In the genomic region with DNA sequence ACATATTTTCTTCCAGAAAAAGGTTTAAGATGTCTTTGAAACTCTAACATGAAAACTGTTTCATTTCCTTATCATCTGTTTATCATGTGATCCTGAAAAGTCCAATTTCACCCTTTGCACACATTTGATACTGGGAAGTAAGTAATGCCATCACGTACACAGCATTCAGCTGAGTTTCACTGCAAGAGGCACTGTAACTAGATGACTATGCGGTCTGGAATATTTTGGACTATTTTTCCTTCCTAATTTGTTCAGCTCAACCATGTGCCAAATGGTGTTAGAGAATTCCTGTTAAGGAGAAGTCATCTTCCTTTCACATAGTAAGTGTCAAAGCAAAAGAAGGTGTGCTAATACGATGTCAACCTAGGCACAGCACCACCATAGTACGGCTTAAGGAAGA, we compare ENCODE assay signal across 15 cellular contexts.
A peak's percentile ranks its signal among the peaks of the same experiment; 100 is the strongest.
DNase-seq lines count a peak whose midpoint lies in the region; ATAC-seq, FAIRE-seq and TF ChIP-seq lines count a peak whose summit lies in the region.
"Had no signal": no experiment of that assay in that cellular context is flagged by ENCODE, and none has a peak within 500 bp of the region (broad histone marks: within the 10 kb centered on the region; RNA-seq: fewer than 3 reads in every experiment).

No MANE protein-coding gene starts in this region.

- H2BK120ac ChIP-seq in H9 (ENCODE audit: low read depth, low read length, poor library complexity, severe bottlenecking) = no peak overlapping the region

- H3K18ac ChIP-seq in H9 (ENCODE audit: insufficient read length, low read depth, low read length) = no peak overlapping the region

- H3K23ac ChIP-seq in H9 (ENCODE audit: insufficient read length, low read depth, low read length) = no peak overlapping the region

- peaks cover 5% of the 10 kb centered on the region; the same call in 1 of the 2 replicates for H3K79me2 ChIP-seq in H9 (ENCODE audit: insufficient read depth, low read length)

- no peak overlapping the region for H4K8ac ChIP-seq in H9 (replicated peaks; ENCODE audit: insufficient read length, low read depth, low read length)

- H3K27me3 Mint-ChIP-seq in H9 (ENCODE audit: low read depth) (no peaks in the 10 kb centered on the region), WTC11 (ENCODE audit: low read depth) (no peaks in the 10 kb centered on the region), progenitor cell of endocrine pancreas (no peaks in the 10 kb centered on the region)
- H3K27me3 Mint-ChIP-seq: activated naive CD8-positive, alpha-beta T cell treated with anti-CD3 and anti-CD28 coated beads for 36 hours had no signal

- TF ChIP-seq CTCF in H9 (conservative IDR thresholded peaks at IDR 0.05) (no peak), WTC11 (IDR thresholded peaks at IDR 0.05) (no peak), progenitor cell of endocrine pancreas (IDR thresholded peaks at IDR 0.05; ENCODE audit: unreplicated experiment) (no peak)

- H3K9ac ChIP-seq in H9 (ENCODE audit: extremely low read depth, insufficient read length, low read length) = no peak overlapping the region

- H2BK12ac ChIP-seq in H9 (ENCODE audit: insufficient read length, low read depth, low read length) = no peak overlapping the region

- H4K20me1 ChIP-seq in H9 (ENCODE audit: control insufficient read depth, insufficient read depth, insufficient read length) = no peaks in the 10 kb centered on the region

- H4K5ac ChIP-seq in H9 (ENCODE audit: insufficient read length, low read depth, low read length) = no peak overlapping the region

- H3K27ac Mint-ChIP-seq in H9 (0 out of 7 replicates have a peak overlapping the region, but pooled peaks of 2 of the 3 experiments have one; percentile 10 to 21), WTC11 (peak overlapping the region; percentile 55), progenitor cell of endocrine pancreas (peak overlapping the region; percentile 35)
- H3K27ac Mint-ChIP-seq: activated naive CD8-positive, alpha-beta T cell treated with anti-CD3 and anti-CD28 coated beads for 36 hours had no signal

- CTCF ChIA-PET in WTC11 (lab: Charles Lee) = interaction anchor here (1.1 kb wide), 1 partner anchor 81 kb away, joined by 3 read pairs; no protein-coding TSS in a partner anchor

- H3K4ac ChIP-seq in H9 (ENCODE audit: low read depth, low read length) = no peak overlapping the region

- no peaks in the 10 kb centered on the region for H3K27me3 ChIP-seq in H9 (ENCODE audit: insufficient read depth, low read length)
- H3K27me3 ChIP-seq: dorsolateral prefrontal cortex had no signal

- no peak for FAIRE-seq in frontal cortex (lab: Jason Lieb, UNC)

- H2BK5ac ChIP-seq in H9 (ENCODE audit: insufficient read length, low read length) = no peak overlapping the region

- no peaks in the 10 kb centered on the region for H3K23me2 ChIP-seq in H9 (ENCODE audit: insufficient read length, low read depth, low read length, poor library complexity, severe bottlenecking)

- H3K4me1 Mint-ChIP-seq in H9 (peaks cover 50 to 51% of the 10 kb centered on the region in 2 experiments), WTC11 (peaks cover 84% of the 10 kb centered on the region), progenitor cell of endocrine pancreas (ENCODE audit: low read depth) (peaks cover 13% of the 10 kb centered on the region)

- H2AK5ac ChIP-seq in H9 (ENCODE audit: insufficient read length, low read length) = no peak overlapping the region

- H3T11ph ChIP-seq in H9 (ENCODE audit: low read length) = no peak overlapping the region

- no peak overlapping the region for H3K27ac ChIP-seq in H9 (ENCODE audit: insufficient read length, low read depth, low read length)
- H3K27ac ChIP-seq: WERI-Rb-1 had no signal

- intact Hi-C loops in head of caudate nucleus (cut with DNase I) = no loop called here

- POLR2A ChIA-PET in WTC11 (lab: Charles Lee) = no interaction called here

- no peak overlapping the region for H3K56ac ChIP-seq in H9 (ENCODE audit: insufficient read length, low read depth, low read length)

- no peak overlapping the region for H2BK20ac ChIP-seq in H9 (ENCODE audit: low read depth, low read length, poor library complexity, severe bottlenecking)

- H3K79me1 ChIP-seq in H9 (ENCODE audit: insufficient read depth, low read depth, low read length, poor library complexity, severe bottlenecking) = peaks cover 4% of the 10 kb centered on the region

- no CpG with 5 or more reads among the region's 4 CpGs for WGBS in H9 (ENCODE audit: extremely low coverage, insufficient read length, low lambda C conversion rate)

- H3K36me3 Mint-ChIP-seq in H9 (ENCODE audit: insufficient read depth in 1 of 3, low read depth in 3 of 3) (no peaks in the 10 kb centered on the region), WTC11 (no peaks in the 10 kb centered on the region), progenitor cell of endocrine pancreas (ENCODE audit: insufficient read depth) (peaks cover 1% of the 10 kb centered on the region)

- DNase-seq in H9 (no peak), WTC11 (ENCODE audit: low spot score) (no peak), fibroblast of the conjunctiva (ENCODE audit: low read depth) (peak; percentile 12), progenitor cell of endocrine pancreas (ENCODE audit: low spot score, unreplicated experiment) (no peak), frontal cortex (ENCODE audit: low spot score in 2 of 2) (no peak), dermis blood vessel endothelial cell (no peak), head of caudate nucleus (no peak)
- DNase-seq: activated CD8-positive, alpha-beta memory T cell treated with anti-CD3 and anti-CD28 coated beads, Interleukin-2, amount 50 U/mL, for 4 hours; activated naive CD8-positive, alpha-beta T cell treated with anti-CD3 and anti-CD28 coated beads for 36 hours; dorsolateral prefrontal cortex; GOT3; MM.1S; NCI-H2107; WERI-Rb-1 had no signal

- H3K4me2 ChIP-seq in H9 (ENCODE audit: insufficient read depth, insufficient read length, low read length) = no peak overlapping the region

- no peaks in the 10 kb centered on the region for H3K9me3 ChIP-seq in H9 (ENCODE audit: control insufficient read depth, low read depth, low read length)

- no peak for ATAC-seq in WTC11

- H3K4me1 ChIP-seq in H9 (ENCODE audit: insufficient read depth, low read length) = peaks cover 13% of the 10 kb centered on the region; the same call in 1 of the 2 replicates

- H3K9me3 Mint-ChIP-seq in H9 (no peaks in the 10 kb centered on the region), WTC11 (no peaks in the 10 kb centered on the region), progenitor cell of endocrine pancreas (ENCODE audit: low read depth) (no peaks in the 10 kb centered on the region)
- H3K9me3 Mint-ChIP-seq: activated naive CD8-positive, alpha-beta T cell treated with anti-CD3 and anti-CD28 coated beads for 36 hours; neural crest cell had no signal

- H4K91ac ChIP-seq in H9 (ENCODE audit: insufficient read length, low read depth, low read length) = no peak overlapping the region

- H3K14ac ChIP-seq in H9 (ENCODE audit: insufficient read depth, low read length) = no peak overlapping the region

- H2AFZ ChIP-seq in H9 (ENCODE audit: low read length) = no peak overlapping the region

- no peak overlapping the region for H3K4me3 Mint-ChIP-seq in H9
- no peak overlapping the region for H3K4me3 Mint-ChIP-seq in WTC11
- H3K4me3 Mint-ChIP-seq in progenitor cell of endocrine pancreas (ENCODE audit: low read depth) = no peak overlapping the region
- H3K4me3 Mint-ChIP-seq: activated naive CD8-positive, alpha-beta T cell treated with anti-CD3 and anti-CD28 coated beads for 36 hours; neural crest cell had no signal

- no peak overlapping the region for H2BK15ac ChIP-seq in H9 (ENCODE audit: low read depth, low read length)

TF ChIP-seq in WTC11, 78 proteins besides CTCF, POLR2A, EP300 and RAD21 (continues in another document):
- TF ChIP-seq, protein P1, sequence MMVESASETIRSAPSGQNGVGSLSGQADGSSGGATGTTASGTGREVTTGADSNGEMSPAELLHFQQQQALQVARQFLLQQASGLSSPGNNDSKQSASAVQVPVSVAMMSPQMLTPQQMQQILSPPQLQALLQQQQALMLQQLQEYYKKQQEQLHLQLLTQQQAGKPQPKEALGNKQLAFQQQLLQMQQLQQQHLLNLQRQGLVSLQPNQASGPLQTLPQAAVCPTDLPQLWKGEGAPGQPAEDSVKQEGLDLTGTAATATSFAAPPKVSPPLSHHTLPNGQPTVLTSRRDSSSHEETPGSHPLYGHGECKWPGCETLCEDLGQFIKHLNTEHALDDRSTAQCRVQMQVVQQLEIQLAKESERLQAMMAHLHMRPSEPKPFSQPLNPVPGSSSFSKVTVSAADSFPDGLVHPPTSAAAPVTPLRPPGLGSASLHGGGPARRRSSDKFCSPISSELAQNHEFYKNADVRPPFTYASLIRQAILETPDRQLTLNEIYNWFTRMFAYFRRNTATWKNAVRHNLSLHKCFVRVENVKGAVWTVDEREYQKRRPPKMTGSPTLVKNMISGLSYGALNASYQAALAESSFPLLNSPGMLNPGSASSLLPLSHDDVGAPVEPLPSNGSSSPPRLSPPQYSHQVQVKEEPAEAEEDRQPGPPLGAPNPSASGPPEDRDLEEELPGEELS (CRISPR knock-in tag; IDR thresholded peaks at IDR 0.05) = no peak
- TF ChIP-seq, protein P2, sequence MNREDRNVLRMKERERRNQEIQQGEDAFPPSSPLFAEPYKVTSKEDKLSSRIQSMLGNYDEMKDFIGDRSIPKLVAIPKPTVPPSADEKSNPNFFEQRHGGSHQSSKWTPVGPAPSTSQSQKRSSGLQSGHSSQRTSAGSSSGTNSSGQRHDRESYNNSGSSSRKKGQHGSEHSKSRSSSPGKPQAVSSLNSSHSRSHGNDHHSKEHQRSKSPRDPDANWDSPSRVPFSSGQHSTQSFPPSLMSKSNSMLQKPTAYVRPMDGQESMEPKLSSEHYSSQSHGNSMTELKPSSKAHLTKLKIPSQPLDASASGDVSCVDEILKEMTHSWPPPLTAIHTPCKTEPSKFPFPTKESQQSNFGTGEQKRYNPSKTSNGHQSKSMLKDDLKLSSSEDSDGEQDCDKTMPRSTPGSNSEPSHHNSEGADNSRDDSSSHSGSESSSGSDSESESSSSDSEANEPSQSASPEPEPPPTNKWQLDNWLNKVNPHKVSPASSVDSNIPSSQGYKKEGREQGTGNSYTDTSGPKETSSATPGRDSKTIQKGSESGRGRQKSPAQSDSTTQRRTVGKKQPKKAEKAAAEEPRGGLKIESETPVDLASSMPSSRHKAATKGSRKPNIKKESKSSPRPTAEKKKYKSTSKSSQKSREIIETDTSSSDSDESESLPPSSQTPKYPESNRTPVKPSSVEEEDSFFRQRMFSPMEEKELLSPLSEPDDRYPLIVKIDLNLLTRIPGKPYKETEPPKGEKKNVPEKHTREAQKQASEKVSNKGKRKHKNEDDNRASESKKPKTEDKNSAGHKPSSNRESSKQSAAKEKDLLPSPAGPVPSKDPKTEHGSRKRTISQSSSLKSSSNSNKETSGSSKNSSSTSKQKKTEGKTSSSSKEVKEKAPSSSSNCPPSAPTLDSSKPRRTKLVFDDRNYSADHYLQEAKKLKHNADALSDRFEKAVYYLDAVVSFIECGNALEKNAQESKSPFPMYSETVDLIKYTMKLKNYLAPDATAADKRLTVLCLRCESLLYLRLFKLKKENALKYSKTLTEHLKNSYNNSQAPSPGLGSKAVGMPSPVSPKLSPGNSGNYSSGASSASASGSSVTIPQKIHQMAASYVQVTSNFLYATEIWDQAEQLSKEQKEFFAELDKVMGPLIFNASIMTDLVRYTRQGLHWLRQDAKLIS (CRISPR knock-in tag; IDR thresholded peaks at IDR 0.05; ENCODE audit: borderline replicate concordance) = no peak
- no peak for TF ChIP-seq TCF7 (CRISPR knock-in tag; IDR thresholded peaks at IDR 0.05; ENCODE audit: low read depth)
- TF ChIP-seq SMAD4 (CRISPR knock-in tag; IDR thresholded peaks at IDR 0.05) = no peak
